8 cellular contexts compared by ENCODE assay signal in the genomic region with DNA sequence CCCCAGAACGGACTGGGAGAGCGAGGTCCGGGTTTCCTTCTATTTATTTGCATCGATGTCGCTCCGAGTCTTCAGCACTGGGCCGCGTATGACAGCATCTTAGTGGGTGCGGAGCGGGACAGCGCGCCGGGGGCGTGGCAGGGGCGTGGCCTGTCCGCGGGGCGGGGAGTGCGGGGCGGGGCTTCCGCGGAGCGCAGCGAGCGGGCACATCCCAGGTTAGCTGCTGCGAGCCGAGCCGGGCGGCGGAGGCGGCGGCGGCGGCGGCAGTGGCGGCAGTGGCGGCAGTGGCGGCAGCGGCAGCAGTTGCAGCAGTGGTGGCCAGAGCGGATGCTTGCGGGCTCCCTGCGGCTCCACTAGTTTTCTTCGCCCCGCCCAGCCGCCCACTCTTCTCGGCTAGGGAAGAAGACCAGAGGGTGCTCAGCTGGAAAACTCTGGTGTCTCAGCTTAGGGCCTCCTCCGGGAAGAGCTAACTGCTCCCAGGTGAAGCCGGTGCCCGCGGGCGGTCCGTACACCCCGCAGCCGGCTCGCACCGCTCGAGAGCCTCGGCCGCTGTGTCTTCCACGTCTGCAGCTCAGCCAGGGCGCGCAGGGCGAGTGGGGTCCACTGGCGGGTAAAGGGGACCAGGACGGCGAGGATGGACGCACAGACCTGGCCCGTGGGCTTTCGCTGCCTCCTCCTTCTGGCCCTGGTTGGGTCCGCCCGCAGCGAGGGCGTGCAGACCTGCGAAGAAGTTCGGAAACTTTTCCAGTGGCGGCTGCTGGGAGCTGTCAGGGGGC. TPM values are rescaled to one million over a fixed set of nuclear protein-coding genes. Genes with fewer than 3 reads are reported as not detected.
DNase-seq lines count a peak whose midpoint lies in the region; ATAC-seq and TF ChIP-seq lines count a peak whose summit lies in the region.

Gene GPC5, plus strand, starts transcription at position 209 of the 776 bp plus-strand sequence.

- no peaks in the 10 kb centered on the region for H3K36me3 Mint-ChIP-seq in activated CD4-positive, alpha-beta T cell treated with anti-CD3 and anti-CD28 coated beads, Interleukin-2, amount 10 ng/mL, durations not matched to agents 7 days and 5 days (ENCODE audit: low read depth)

- ATAC-seq in GM18861 (IDR thresholded peaks at IDR 0.05; ENCODE audit: unreplicated experiment) (peak; percentile 83), HG03045 (IDR thresholded peaks at IDR 0.05; ENCODE audit: unreplicated experiment) (peak; percentile 97), lower lobe of right lung (peak; percentile 99)

- H3K4me1 ChIP-seq in lower lobe of right lung: peaks cover 16% of the 10 kb centered on the region

- intact Hi-C loops in dorsolateral prefrontal cortex (cut with DNase I): loop anchor here in 1 of 2 donors (5.0 kb wide), 1 partner anchor 51 kb away; the partner anchor contains the start of gene MIR17HG
- intact Hi-C loops in lower lobe of right lung (cut with DNase I): no loop called here

- H3K27ac ChIP-seq in dorsolateral prefrontal cortex: peak within 1 kb of the TSS in 29 of 59 donors; percentile 3 to 79 (median 44)
- no peak within 1 kb of the TSS for H3K27ac ChIP-seq in lower lobe of right lung

- H3K27ac Mint-ChIP-seq in activated CD4-positive, alpha-beta T cell treated with anti-CD3 and anti-CD28 coated beads, Interleukin-2, amount 10 ng/mL, durations not matched to agents 7 days and 5 days: no peak within 1 kb of the TSS

- no peaks in the 10 kb centered on the region for H3K9me3 ChIP-seq in lower lobe of right lung

- peaks cover 14% of the 10 kb centered on the region for H3K4me1 Mint-ChIP-seq in activated CD4-positive, alpha-beta T cell treated with anti-CD3 and anti-CD28 coated beads, Interleukin-2, amount 10 ng/mL, durations not matched to agents 7 days and 5 days

- H3K36me3 ChIP-seq in lower lobe of right lung: no peaks in the 10 kb centered on the region

- H3K27me3 Mint-ChIP-seq in activated CD4-positive, alpha-beta T cell treated with anti-CD3 and anti-CD28 coated beads, Interleukin-2, amount 10 ng/mL, durations not matched to agents 7 days and 5 days: peaks cover 76% of the 10 kb centered on the region

- no peaks in the 10 kb centered on the region for H3K9me3 Mint-ChIP-seq in activated CD4-positive, alpha-beta T cell treated with anti-CD3 and anti-CD28 coated beads, Interleukin-2, amount 10 ng/mL, durations not matched to agents 7 days and 5 days

- peak within 1 kb of the TSS; percentile 60 for H3K4me3 Mint-ChIP-seq in activated CD4-positive, alpha-beta T cell treated with anti-CD3 and anti-CD28 coated beads, Interleukin-2, amount 10 ng/mL, durations not matched to agents 7 days and 5 days

- H3K27me3 ChIP-seq in dorsolateral prefrontal cortex: peaks cover 0 to 26% (median 3%) of the 10 kb centered on the region in 45 donors
- peaks cover 48% of the 10 kb centered on the region for H3K27me3 ChIP-seq in lower lobe of right lung (ENCODE audit: low read depth)

- DNase-seq in 8988T (peak; percentile 71), NCI-H2227 treated with DMSO at 0.1 percent for 48 hours (lab: John Stamatoyannopoulos, UW) (peak; percentile 45), dorsolateral prefrontal cortex (peak; percentile 44 to 90 (median 79)), lower lobe of right lung (peak; percentile 83)
- DNase-seq in activated CD4-positive, alpha-beta T cell treated with anti-CD3 and anti-CD28 coated beads, Interleukin-2, amount 10 ng/mL, durations not matched to agents 7 days and 5 days: peak; percentile 81
- peak; percentile 65 to 80 (median 70) for DNase-seq in stimulated activated CD4-positive, alpha-beta T cell treated with anti-CD3 and anti-CD28 coated beads, TNF-alpha, amount 100 ng/mL, for 4 hours (ENCODE audit: low read depth in 3 of 3)

- H3K4me3 ChIP-seq in dorsolateral prefrontal cortex: peak within 1 kb of the TSS; percentile 47 to 86 (median 70)
- peak within 1 kb of the TSS; percentile 64 for H3K4me3 ChIP-seq in lower lobe of right lung

- CTCF ChIA-PET in activated CD4-positive, alpha-beta T cell treated with anti-CD3 and anti-CD28 coated beads, Interleukin-2, amount 10 ng/mL, durations not matched to agents 7 days and 5 days (lab: Charles Lee): no interaction called here

- POLR2A ChIA-PET in activated CD4-positive, alpha-beta T cell treated with anti-CD3 and anti-CD28 coated beads, Interleukin-2, amount 10 ng/mL, durations not matched to agents 7 days and 5 days (lab: Charles Lee): no interaction called here

- TF ChIP-seq CTCF in dorsolateral prefrontal cortex (IDR thresholded peaks at IDR 0.05 in 54 of 56, conservative IDR thresholded peaks at IDR 0.05 in 2 of 56; ENCODE audit: low read depth in 1 of 56, partially characterized antibody in 56 of 56) (peak in 11 of 56 donors; percentile 4 to 39 (median 17)), lower lobe of right lung (IDR thresholded peaks at IDR 0.05) (no peak)

RNA-seq across cellular contexts. Expression of gene GPC5, which starts in this region (rescaled TPM):
- total RNA-seq in activated CD4-positive, alpha-beta T cell treated with anti-CD3 and anti-CD28 coated beads, Interleukin-2, amount 10 ng/mL, durations not matched to agents 7 days and 5 days: under 1 TPM in 1 of 2 experiments, not detected in 1; 0.06 TPM
- total RNA-seq in dorsolateral prefrontal cortex (10 to 100 TPM in 119 of 120 experiments, 1 to 10 TPM in 1; 8.5 to 64.0 (median 22.4) TPM), lower lobe of right lung (8.7 TPM)

Comparison
In these comparisons a context has a peak if more than half of its experiments do, and no peak if none do; other contexts are left out.
1. Peak in DNase-seq in activated CD4-positive, alpha-beta T cell treated with anti-CD3 and anti-CD28 coated beads, Interleukin-2, amount 10 ng/mL, durations not matched to agents 7 days and 5 days; RNA of the gene not detected or under 1 TPM.